In the genomic region with DNA sequence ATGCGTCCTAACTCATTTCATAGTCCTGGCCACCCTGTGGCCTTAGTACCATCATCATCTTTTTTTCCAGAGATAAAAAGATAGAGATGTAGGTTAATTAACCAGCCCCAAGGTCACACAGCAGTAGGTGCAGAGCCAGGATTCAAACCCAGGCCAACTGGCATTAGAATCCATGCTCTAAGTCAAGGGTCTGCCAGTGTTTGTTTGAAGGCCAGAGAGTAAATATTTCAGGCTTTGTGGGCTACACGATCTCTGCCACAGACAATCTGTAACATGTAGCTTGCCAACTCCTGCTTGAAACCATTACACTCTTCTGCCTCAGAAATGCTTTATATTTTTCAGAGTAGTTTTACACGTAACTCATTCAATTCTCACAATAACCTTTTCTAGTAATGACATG, we compare ENCODE assay signal across 23 cellular contexts.
"Had no signal": no experiment of that assay in that cellular context is flagged by ENCODE, and none has a peak within 500 bp of the region (broad histone marks: within the 10 kb centered on the region; RNA-seq: fewer than 3 reads in every experiment).

No MANE protein-coding gene starts in this region.

- H3K36me3 Mint-ChIP-seq: activated CD4-positive, alpha-beta memory T cell treated with anti-CD3 and anti-CD28 coated beads for 36 hours; activated naive CD4-positive, alpha-beta T cell treated with anti-CD3 and anti-CD28 coated beads, Interleukin-2, amount 50 U/mL, for 72 hours; brain; WTC11 had no signal

- H3K9me3 Mint-ChIP-seq: activated CD4-positive, alpha-beta memory T cell treated with anti-CD3 and anti-CD28 coated beads for 36 hours; activated CD4-positive, alpha-beta T cell treated with anti-CD3 and anti-CD28 coated beads, Interleukin-2, amount 10 ng/mL, durations not matched to agents 7 days and 5 days; activated naive CD4-positive, alpha-beta T cell treated with anti-CD3 and anti-CD28 coated beads, Interleukin-2, amount 50 U/mL, for 72 hours; activated naive CD8-positive, alpha-beta T cell treated with anti-CD3 and anti-CD28 coated beads, Interleukin-2, amount 50 U/mL, for 24 hours; activated T-cell treated with anti-CD3 and anti-CD28 coated beads, Interleukin-2, amount 50 U/mL, for 4 hours; brain; T-helper 1 cell treated with Interleukin-12 subunit alpha and Interleukin-12 subunit beta and Interleukin-4 antibody, amounts not matched to agents 30 μg/mL and 1 μg/mL, for 36 hours; WTC11 had no signal

- H3K27me3 Mint-ChIP-seq: activated naive CD8-positive, alpha-beta T cell treated with anti-CD3 and anti-CD28 coated beads, Interleukin-2, amount 50 U/mL, for 24 hours; brain had no signal

- H3K27ac ChIP-seq: ascending aorta had no signal

- FAIRE-seq: K562, RCC 7860 had no signal

- H3K4me3 Mint-ChIP-seq: activated CD4-positive, alpha-beta memory T cell treated with anti-CD3 and anti-CD28 coated beads for 36 hours; activated CD4-positive, alpha-beta T cell treated with anti-CD3 and anti-CD28 coated beads, Interleukin-2, amount 10 ng/mL, durations not matched to agents 7 days and 5 days; activated naive CD8-positive, alpha-beta T cell treated with anti-CD3 and anti-CD28 coated beads, Interleukin-2, amount 50 U/mL, for 24 hours; activated T-cell treated with anti-CD3 and anti-CD28 coated beads, Interleukin-2, amount 50 U/mL, for 4 hours; brain; T-helper 1 cell treated with Interleukin-12 subunit alpha and Interleukin-12 subunit beta and Interleukin-4 antibody, amounts not matched to agents 30 μg/mL and 1 μg/mL, for 36 hours; WTC11 had no signal

- H3K4me1 Mint-ChIP-seq: activated CD4-positive, alpha-beta T cell treated with anti-CD3 and anti-CD28 coated beads, Interleukin-2, amount 10 ng/mL, durations not matched to agents 7 days and 5 days; activated naive CD8-positive, alpha-beta T cell treated with anti-CD3 and anti-CD28 coated beads, Interleukin-2, amount 50 U/mL, for 24 hours had no signal

- H3K9me3 ChIP-seq: ascending aorta had no signal

- H3K27me3 ChIP-seq: ascending aorta had no signal

- H3K27ac Mint-ChIP-seq: activated CD4-positive, alpha-beta memory T cell treated with anti-CD3 and anti-CD28 coated beads for 36 hours; activated CD4-positive, alpha-beta T cell treated with anti-CD3 and anti-CD28 coated beads, Interleukin-2, amount 10 ng/mL, durations not matched to agents 7 days and 5 days; activated naive CD4-positive, alpha-beta T cell treated with anti-CD3 and anti-CD28 coated beads, Interleukin-2, amount 50 U/mL, for 72 hours; activated naive CD8-positive, alpha-beta T cell treated with anti-CD3 and anti-CD28 coated beads, Interleukin-2, amount 50 U/mL, for 24 hours; brain; T-helper 1 cell treated with Interleukin-12 subunit alpha and Interleukin-12 subunit beta and Interleukin-4 antibody, amounts not matched to agents 30 μg/mL and 1 μg/mL, for 36 hours; WTC11 had no signal

- H3K4me3 ChIP-seq: ascending aorta, K562 had no signal

- DNase-seq: activated CD4-positive, alpha-beta memory T cell treated with anti-CD3 and anti-CD28 coated beads for 36 hours; activated CD4-positive, alpha-beta T cell treated with anti-CD3 and anti-CD28 coated beads, Interleukin-2, amount 10 ng/mL, durations not matched to agents 7 days and 5 days; activated CD4-positive, CD25-positive, alpha-beta regulatory T cell treated with anti-CD3 and anti-CD28 coated beads, Interleukin-2, amount 50 U/mL, for 72 hours; activated CD8-positive, alpha-beta memory T cell treated with anti-CD3 and anti-CD28 coated beads for 24 hours; activated effector memory CD4-positive, alpha-beta T cell treated with anti-CD3 and anti-CD28 coated beads, Interleukin-2, amount 50 U/mL, for 16 hours; activated naive CD4-positive, alpha-beta T cell treated with Interleukin-2 at 50 U/mL for 16 hours; activated naive CD8-positive, alpha-beta T cell treated with anti-CD3 and anti-CD28 coated beads, Interleukin-2, amount 50 U/mL, for 24 hours; activated T-cell treated with anti-CD3 and anti-CD28 coated beads, Interleukin-2, amount 50 U/mL, for 4 hours; amniotic stem cell; Karpas-422; MM.1S; NCI-H146; NCI-H187 treated with DMSO at 0.1 percent for 48 hours; NCI-H345; NCI-H510A treated with DMSO at 0.1 percent for 48 hours; SHP77 treated with DMSO at 0.1 percent for 48 hours had no signal

- ATAC-seq: activated naive CD4-positive, alpha-beta T cell treated with anti-CD3 and anti-CD28 coated beads, Interleukin-2, amount 50 U/mL, for 72 hours; activated naive CD8-positive, alpha-beta T cell treated with anti-CD3 and anti-CD28 coated beads, Interleukin-2, amount 50 U/mL, for 24 hours; activated T-cell treated with anti-CD3 and anti-CD28 coated beads, Interleukin-2, amount 50 U/mL, for 4 hours; K562; WTC11 had no signal

- H3K36me3 ChIP-seq: ascending aorta had no signal
